Comparison of ENCODE assay signal across 9 cellular contexts in the genomic region with DNA sequence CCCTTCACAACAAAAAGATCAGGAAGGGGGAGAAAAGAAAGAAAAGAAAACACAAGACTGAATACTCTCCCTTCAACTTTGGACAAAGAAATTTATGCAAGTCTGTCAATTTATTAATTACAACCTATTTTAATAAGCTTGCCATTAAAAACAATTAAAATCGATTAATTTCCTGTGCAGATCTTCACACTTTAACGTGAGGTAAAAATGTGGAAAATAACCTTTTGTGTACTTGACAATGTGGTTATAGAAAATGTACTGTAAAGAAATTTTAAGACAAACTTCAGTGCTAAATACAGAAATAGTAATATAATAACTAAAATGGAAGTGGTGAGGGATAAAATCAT. TPM values are rescaled to one million over a fixed set of nuclear protein-coding genes. Genes with fewer than 3 reads are reported as not detected.
DNase-seq lines count a peak whose midpoint lies in the region; ATAC-seq and TF ChIP-seq lines count a peak whose summit lies in the region.
"Had no signal": no experiment of that assay in that cellular context is flagged by ENCODE, and none has a peak within 500 bp of the region (broad histone marks: within the 10 kb centered on the region; RNA-seq: fewer than 3 reads in every experiment).

No MANE protein-coding gene starts in this region.

- H3K9me3 ChIP-seq in CD4-positive, alpha-beta memory T cell (ENCODE audit: control insufficient read depth in 1 of 2, low read length in 2 of 2): no peaks in the 10 kb centered on the region
- no peaks in the 10 kb centered on the region for H3K9me3 ChIP-seq in Loucy (ENCODE audit: insufficient read depth, low read depth, low read length)
- H3K9me3 ChIP-seq in colonic mucosa: no peaks in the 10 kb centered on the region

- peaks cover 18% of the 10 kb centered on the region for H3K79me2 ChIP-seq in Loucy (ENCODE audit: insufficient read depth, low read length)

- TF ChIP-seq CTCF in Loucy (conservative IDR thresholded peaks at IDR 0.05; ENCODE audit: low read length): no peak; the same call in 1 of the 2 replicates
- TF ChIP-seq CTCF in colonic mucosa (IDR thresholded peaks at IDR 0.05): peak; percentile 2
- TF ChIP-seq CTCF in neural crest cell (conservative IDR thresholded peaks at IDR 0.05): no peak

- H3K27me3 Mint-ChIP-seq in CD4-positive, alpha-beta memory T cell: peaks cover 0 to 2% of the 10 kb centered on the region in 2 donors
- peaks cover 31% of the 10 kb centered on the region for H3K27me3 Mint-ChIP-seq in neural crest cell (ENCODE audit: low read depth)

- no peaks in the 10 kb centered on the region for H3K27me3 ChIP-seq in CD4-positive, alpha-beta memory T cell (ENCODE audit: insufficient read depth, low read length)
- H3K27me3 ChIP-seq in Loucy (ENCODE audit: insufficient read depth, low read length, poor library complexity, severe bottlenecking) (no peaks in the 10 kb centered on the region), colonic mucosa (no peaks in the 10 kb centered on the region)

- H3K27ac Mint-ChIP-seq in CD4-positive, alpha-beta memory T cell: peak overlapping the region; percentile 29 to 97 (median 96)
- no peak overlapping the region for H3K27ac Mint-ChIP-seq in neural crest cell (ENCODE audit: unreplicated experiment)
- H3K27ac Mint-ChIP-seq: memory B cell had no signal

- intact Hi-C loops in CD4-positive, alpha-beta memory T cell (cut with micrococcal nuclease): loop anchor here (10.0 kb wide), 1 partner anchor 710 kb away; a partner anchor contains a TSS
- intact Hi-C loops in colonic mucosa (cut with DNase I): loop anchor here (5.0 to 10.0 kb wide), 2 partner anchors 260 to 317 kb away; no protein-coding TSS in a partner anchor

- H3K36me3 Mint-ChIP-seq in CD4-positive, alpha-beta memory T cell: peaks cover 0 to 29% of the 10 kb centered on the region in 2 donors
- no peaks in the 10 kb centered on the region for H3K36me3 Mint-ChIP-seq in neural crest cell (ENCODE audit: low read depth)
- H3K36me3 Mint-ChIP-seq: memory B cell had no signal

- peaks cover 17% of the 10 kb centered on the region for H3K4me1 ChIP-seq in CD4-positive, alpha-beta memory T cell (ENCODE audit: insufficient read depth, low read length)
- H3K4me1 ChIP-seq in Loucy (ENCODE audit: insufficient read depth, low read length, poor library complexity, severe bottlenecking) (peaks cover 18% of the 10 kb centered on the region), colonic mucosa (no peaks in the 10 kb centered on the region)

- no peak for DNase-seq in CD4-positive, alpha-beta memory T cell
- no peak for DNase-seq in colonic mucosa
- DNase-seq in neural crest cell (ENCODE audit: low read depth, low spot score): no peak
- DNase-seq in NCI-H526 treated with DMSO at 0.1 percent for 48 hours (lab: John Stamatoyannopoulos, UW): no peak
- DNase-seq in SHP77 (lab: John Stamatoyannopoulos, UW): no peak

- peaks cover 3% of the 10 kb centered on the region; the same call in 1 of the 2 replicates for H3F3A ChIP-seq in Loucy (ENCODE audit: low read depth)

- peak overlapping the region; percentile 94 for H2AFZ ChIP-seq in Loucy (ENCODE audit: low read length)

- no peak overlapping the region for H3K4me3 ChIP-seq in CD4-positive, alpha-beta memory T cell (ENCODE audit: low read length in 2 of 2)
- H3K4me3 ChIP-seq in Loucy (ENCODE audit: low read length, poor library complexity, severe bottlenecking) (peak overlapping the region; percentile 87), colonic mucosa (no peak overlapping the region)

- H3K36me3 ChIP-seq in CD4-positive, alpha-beta memory T cell (ENCODE audit: insufficient read depth, low read length): no peaks in the 10 kb centered on the region
- H3K36me3 ChIP-seq in Loucy (ENCODE audit: insufficient read depth, low read length): no peaks in the 10 kb centered on the region
- no peaks in the 10 kb centered on the region for H3K36me3 ChIP-seq in colonic mucosa

- ATAC-seq in HG03196 (IDR thresholded peaks at IDR 0.05; ENCODE audit: unreplicated experiment) (no peak), GM21447 (IDR thresholded peaks at IDR 0.05; ENCODE audit: unreplicated experiment) (no peak)

- H3K4me3 Mint-ChIP-seq in CD4-positive, alpha-beta memory T cell: peak overlapping the region; percentile 95 to 100 (median 98)
- peak overlapping the region; percentile 96 for H3K4me3 Mint-ChIP-seq in neural crest cell

- POLR2A ChIA-PET in CD4-positive, alpha-beta memory T cell (lab: Charles Lee; ENCODE audit: partially characterized antibody): interaction anchor here (1.1 to 1.7 kb wide), 3 partner anchors 15 to 61 kb away, joined by 3 to 12 read pairs (median 5); a partner anchor contains a TSS

- H3K9me3 Mint-ChIP-seq in CD4-positive, alpha-beta memory T cell: peaks cover 0 to 3% (median 0%) of the 10 kb centered on the region in 8 donors
- no peaks in the 10 kb centered on the region for H3K9me3 Mint-ChIP-seq in neural crest cell
- H3K9me3 Mint-ChIP-seq: memory B cell had no signal

- H4K20me1 ChIP-seq in Loucy (ENCODE audit: insufficient read depth, low read length, poor library complexity, severe bottlenecking): peaks cover 7% of the 10 kb centered on the region

- peaks cover 20 to 46% (median 22%) of the 10 kb centered on the region in 4 donors for H3K4me1 Mint-ChIP-seq in CD4-positive, alpha-beta memory T cell
- peaks cover 28% of the 10 kb centered on the region for H3K4me1 Mint-ChIP-seq in neural crest cell

- H3K27ac ChIP-seq in CD4-positive, alpha-beta memory T cell (ENCODE audit: low read depth, low read length): no peak overlapping the region
- H3K27ac ChIP-seq in colonic mucosa: no peak overlapping the region

- CTCF ChIA-PET in CD4-positive, alpha-beta memory T cell (lab: Charles Lee; ENCODE audit: partially characterized antibody): interaction anchor here (0.6 to 3.4 kb wide), 29 partner anchors 9 to 929 kb away, joined by 3 to 43 read pairs (median 5); a partner anchor contains a TSS

- H3K9me2 ChIP-seq in Loucy (replicated peaks; ENCODE audit: low read depth, low read length): no peaks in the 10 kb centered on the region

- H3K4me2 ChIP-seq in Loucy (ENCODE audit: low read depth, low read length, poor library complexity, severe bottlenecking): peak overlapping the region; percentile 97

- peak overlapping the region; percentile 85 for H3K9ac ChIP-seq in Loucy (ENCODE audit: low read depth, low read length, poor library complexity, severe bottlenecking)
- H3K9ac ChIP-seq in colonic mucosa (ENCODE audit: low read depth in 2 of 2, low read length in 2 of 2): peak overlapping the region in 1 of 2 donors; percentile 7

RNA-seq across cellular contexts. Expression of a gene that starts 2.7 kb away (rescaled TPM):
- total RNA-seq in CD4-positive, alpha-beta memory T cell: 10 to 100 TPM; 52.5 to 54.4 TPM
- 10 to 100 TPM; 20.7 to 32.5 TPM for polyA plus RNA-seq in CD4-positive, alpha-beta memory T cell
- 10 to 100 TPM; 44.6 to 65.2 TPM for total RNA-seq in colonic mucosa
- total RNA-seq in neural crest cell: 53.7 and 57.3 TPM in 2 replicates

RNA-seq across cellular contexts. Expression of a gene that starts 59.1 kb away (rescaled TPM):
- total RNA-seq in CD4-positive, alpha-beta memory T cell: 10 to 100 TPM; 18.8 to 20.6 TPM
- 10 to 100 TPM; 12.4 to 16.3 TPM for polyA plus RNA-seq in CD4-positive, alpha-beta memory T cell
- 10 to 100 TPM; 26.8 to 44.3 TPM for total RNA-seq in colonic mucosa
- 60.1 and 60.4 TPM in 2 replicates for total RNA-seq in neural crest cell
